Comparison of ENCODE assay signal across 10 cellular contexts in the genomic region with DNA sequence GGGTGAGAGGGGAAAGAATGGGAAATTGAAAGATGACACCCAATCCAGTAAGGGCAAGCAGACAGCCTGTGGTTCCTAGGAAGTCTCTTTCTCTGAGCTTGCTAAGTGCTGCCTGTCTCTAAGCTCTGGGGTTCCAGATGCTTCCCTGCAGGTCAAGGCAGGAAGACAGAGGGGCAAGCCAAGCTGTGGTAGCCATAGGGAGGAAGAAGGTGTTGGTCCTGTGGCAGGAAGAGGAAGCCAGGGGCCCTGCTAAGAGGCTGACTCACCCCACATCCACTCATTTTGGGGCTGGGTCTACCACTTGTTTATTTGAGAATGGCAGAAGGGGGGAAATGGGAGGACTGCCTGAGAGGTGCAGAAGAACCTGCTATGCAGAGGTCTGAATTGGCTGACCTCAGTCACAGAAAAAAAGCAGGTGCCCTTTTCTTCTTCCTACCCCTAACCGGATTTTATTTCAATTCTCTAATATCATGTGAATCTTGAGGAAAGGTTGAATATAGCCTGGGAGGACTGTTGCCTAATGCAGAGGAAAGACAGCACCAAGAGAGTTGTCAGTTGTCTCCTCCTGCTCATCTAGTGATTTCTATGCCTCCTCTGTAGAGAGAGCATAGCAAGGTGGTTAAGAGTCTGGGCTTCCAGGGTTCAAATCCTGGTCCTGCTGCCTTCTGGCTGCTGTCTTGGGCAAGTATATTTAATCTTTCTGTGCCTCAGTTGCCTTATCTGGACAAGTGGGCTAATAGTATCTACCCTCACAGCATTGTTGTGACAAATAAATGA. TPM values are rescaled to one million over a fixed set of nuclear protein-coding genes. Genes with fewer than 3 reads are reported as not detected.
A peak's percentile ranks its signal among the peaks of the same experiment; 100 is the strongest.
DNase-seq lines count a peak whose midpoint lies in the region; ATAC-seq and TF ChIP-seq lines count a peak whose summit lies in the region.
"Had no signal": no experiment of that assay in that cellular context is flagged by ENCODE, and none has a peak within 500 bp of the region (broad histone marks: within the 10 kb centered on the region; RNA-seq: fewer than 3 reads in every experiment).

No MANE protein-coding gene starts in this region.

- peaks cover 15 to 32% (median 28%) of the 10 kb centered on the region in 4 donors for H3K4me1 ChIP-seq in transverse colon
- H3K4me1 ChIP-seq in Karpas-422 (ENCODE audit: low read length), result no peaks in the 10 kb centered on the region
- H3K4me1 ChIP-seq: HAP-1 had no signal

- intact Hi-C loops in activated naive CD4-positive, alpha-beta T cell treated with anti-CD3 and anti-CD28 coated beads for 36 hours (cut with micrococcal nuclease), result loop anchor here (2.0 to 10.0 kb wide), 5 partner anchors 77 to 324 kb away; a partner anchor contains a TSS
- intact Hi-C loops in left colon (cut with DNase I, micrococcal nuclease) (no loop called here), transverse colon (cut with DNase I; ENCODE audit: low total_unique reads) (no loop called here)

- H3K9ac ChIP-seq in Karpas-422 (ENCODE audit: low read length), result no peak overlapping the region

- WGBS in transverse colon (ENCODE audit: low coverage in 1 of 2), 2 donors, result 38 to 50% methylated on average over 1 of the region's 1 CpG

- no peaks in the 10 kb centered on the region for H4K20me1 ChIP-seq in Karpas-422 (ENCODE audit: insufficient read depth, low read depth, low read length)

- ATAC-seq in left colon, result peak; percentile 4

- H3K4me3 ChIP-seq in transverse colon (no peak overlapping the region), Karpas-422 (ENCODE audit: low read length) (no peak overlapping the region)
- H3K4me3 ChIP-seq: HAP-1 had no signal

- no peak overlapping the region for H2AFZ ChIP-seq in Karpas-422 (ENCODE audit: low read length)

- peak overlapping the region; percentile 3 for H3K4me3 Mint-ChIP-seq in activated naive CD4-positive, alpha-beta T cell treated with anti-CD3 and anti-CD28 coated beads for 36 hours
- peak overlapping the region; percentile 81 for H3K4me3 Mint-ChIP-seq in activated CD4-positive, alpha-beta memory T cell treated with anti-CD3 and anti-CD28 coated beads, Interleukin-2, amount 10 ng/mL, durations not matched to agents 7 days and 5 days

- CTCF ChIA-PET in activated naive CD4-positive, alpha-beta T cell treated with anti-CD3 and anti-CD28 coated beads for 36 hours (lab: Charles Lee), result interaction anchor here (0.6 kb wide), 1 partner anchor 11 kb away, joined by 4 read pairs; no protein-coding TSS in a partner anchor
- CTCF ChIA-PET in activated CD4-positive, alpha-beta memory T cell treated with anti-CD3 and anti-CD28 coated beads, Interleukin-2, amount 10 ng/mL, durations not matched to agents 7 days and 5 days (lab: Charles Lee), result interaction anchor here (0.5 to 1.6 kb wide), 10 partner anchors 10 to 311 kb away, joined by 3 to 7 read pairs (median 4); no protein-coding TSS in a partner anchor

- H3K79me2 ChIP-seq in Karpas-422 (ENCODE audit: low read length), result no peaks in the 10 kb centered on the region

- in situ Hi-C loops in transverse colon (cut with MboI; ENCODE audit: low pct_ligation_motif_present in 1 of 4, low pct_unique_long_range_greater_than_20kb in 1 of 4, low sequenced_read_pairs in 3 of 4), result no loop called here

- H3K4me2 ChIP-seq in Karpas-422 (ENCODE audit: low read depth, low read length, poor library complexity, severe bottlenecking), result no peak overlapping the region

- peaks cover 66% of the 10 kb centered on the region for H3K4me1 Mint-ChIP-seq in activated naive CD4-positive, alpha-beta T cell treated with anti-CD3 and anti-CD28 coated beads for 36 hours (ENCODE audit: low read depth)
- H3K4me1 Mint-ChIP-seq in activated CD4-positive, alpha-beta memory T cell treated with anti-CD3 and anti-CD28 coated beads, Interleukin-2, amount 10 ng/mL, durations not matched to agents 7 days and 5 days, result peaks cover 78% of the 10 kb centered on the region

- H3K27ac ChIP-seq in transverse colon, result peak overlapping the region in 3 of 4 donors; percentile 76 to 87 (median 81)
- H3K27ac ChIP-seq in Karpas-422 (ENCODE audit: low read length), result no peak overlapping the region

- POLR2A ChIA-PET in activated CD4-positive, alpha-beta memory T cell treated with anti-CD3 and anti-CD28 coated beads, Interleukin-2, amount 10 ng/mL, durations not matched to agents 7 days and 5 days (lab: Charles Lee), result interaction anchor here (1.0 to 2.3 kb wide), 13 partner anchors 13 to 326 kb away, joined by 3 to 14 read pairs (median 5); a partner anchor contains a TSS

- no peak for TF ChIP-seq CTCF in transverse colon (IDR thresholded peaks at IDR 0.05)

- peak; percentile 62 for DNase-seq in activated naive CD4-positive, alpha-beta T cell treated with anti-CD3 and anti-CD28 coated beads for 36 hours
- DNase-seq in activated naive CD4-positive, alpha-beta T cell (lab: John Stamatoyannopoulos, UW), result no peak
- peak; percentile 80 for DNase-seq in activated CD4-positive, alpha-beta memory T cell treated with anti-CD3 and anti-CD28 coated beads, Interleukin-2, amount 10 ng/mL, durations not matched to agents 7 days and 5 days
- DNase-seq in left colon (no peak), transverse colon (peak; percentile 15), hepatic stellate cell (ENCODE audit: low spot score) (no peak), Karpas-422 (no peak), cerebellar cortex (ENCODE audit: low spot score) (no peak)
- DNase-seq: NCI-H345 had no signal

- no peaks in the 10 kb centered on the region for H3K9me3 Mint-ChIP-seq in activated naive CD4-positive, alpha-beta T cell treated with anti-CD3 and anti-CD28 coated beads for 36 hours
- no peaks in the 10 kb centered on the region for H3K9me3 Mint-ChIP-seq in activated CD4-positive, alpha-beta memory T cell treated with anti-CD3 and anti-CD28 coated beads, Interleukin-2, amount 10 ng/mL, durations not matched to agents 7 days and 5 days

- peak overlapping the region; percentile 50 for H3K27ac Mint-ChIP-seq in activated naive CD4-positive, alpha-beta T cell treated with anti-CD3 and anti-CD28 coated beads for 36 hours
- peak overlapping the region; percentile 84 for H3K27ac Mint-ChIP-seq in activated CD4-positive, alpha-beta memory T cell treated with anti-CD3 and anti-CD28 coated beads, Interleukin-2, amount 10 ng/mL, durations not matched to agents 7 days and 5 days

- no peaks in the 10 kb centered on the region for H3K9me2 ChIP-seq in Karpas-422 (replicated peaks; ENCODE audit: insufficient read depth, low read length)

- H3K36me3 Mint-ChIP-seq in activated naive CD4-positive, alpha-beta T cell treated with anti-CD3 and anti-CD28 coated beads for 36 hours (ENCODE audit: low read depth), result peaks cover 1% of the 10 kb centered on the region
- H3K36me3 Mint-ChIP-seq in activated CD4-positive, alpha-beta memory T cell treated with anti-CD3 and anti-CD28 coated beads, Interleukin-2, amount 10 ng/mL, durations not matched to agents 7 days and 5 days (ENCODE audit: low read depth), result peaks cover 60% of the 10 kb centered on the region

- H3K36me3 ChIP-seq in transverse colon (no peaks in the 10 kb centered on the region), Karpas-422 (ENCODE audit: insufficient read depth, low read length) (no peaks in the 10 kb centered on the region)
- H3K36me3 ChIP-seq: HAP-1 had no signal

- H3K27me3 ChIP-seq in transverse colon, result peaks cover 59% of the 10 kb centered on the region
- H3K27me3 ChIP-seq in Karpas-422 (ENCODE audit: low read length), result no peaks in the 10 kb centered on the region

- H3K9me3 ChIP-seq in transverse colon (no peaks in the 10 kb centered on the region), Karpas-422 (ENCODE audit: low read length) (no peaks in the 10 kb centered on the region)
- H3K9me3 ChIP-seq: HAP-1 had no signal

- no peak for TF ChIP-seq EP300 in transverse colon (IDR thresholded peaks at IDR 0.05; ENCODE audit: low read depth)

- peaks cover 34% of the 10 kb centered on the region for H3K27me3 Mint-ChIP-seq in activated naive CD4-positive, alpha-beta T cell treated with anti-CD3 and anti-CD28 coated beads for 36 hours (ENCODE audit: low read depth)
- peaks cover 14% of the 10 kb centered on the region for H3K27me3 Mint-ChIP-seq in activated CD4-positive, alpha-beta memory T cell treated with anti-CD3 and anti-CD28 coated beads, Interleukin-2, amount 10 ng/mL, durations not matched to agents 7 days and 5 days

- no peak for TF ChIP-seq POLR2A in transverse colon (IDR thresholded peaks at IDR 0.05)

RNA-seq across cellular contexts. Expression of a gene that starts 27.4 kb away (rescaled TPM):
- 10 to 100 TPM; 14.0 to 14.7 TPM for total RNA-seq in activated naive CD4-positive, alpha-beta T cell treated with anti-CD3 and anti-CD28 coated beads for 36 hours
- total RNA-seq in activated CD4-positive, alpha-beta memory T cell treated with anti-CD3 and anti-CD28 coated beads, Interleukin-2, amount 10 ng/mL, durations not matched to agents 7 days and 5 days, result 100 to 1,000 TPM; 206 to 215 TPM
- total RNA-seq in left colon (1 to 10 TPM in 1 of 2 donors, under 1 TPM in 1; 0.76 to 2.7 TPM), transverse colon (10 to 100 TPM in 1 of 4 donors, 1 to 10 TPM in 3; 2.6 to 27.5 (median 7.7) TPM)
- total RNA-seq in Karpas-422 (2014; rRNA removed; shearing (Covaris generic); ENCODE audit: low replicate concordance), result not detected in 2 replicates

Comparison
In these comparisons a context has a peak if more than half of its experiments do, and no peak if none do; other contexts are left out.
1. DNase-seq: peak in activated naive CD4-positive, alpha-beta T cell treated with anti-CD3 and anti-CD28 coated beads for 36 hours (single experiment), activated CD4-positive, alpha-beta memory T cell treated with anti-CD3 and anti-CD28 coated beads, Interleukin-2, amount 10 ng/mL, durations not matched to agents 7 days and 5 days (single experiment) and transverse colon (single experiment); none in activated naive CD4-positive, alpha-beta T cell (0 of 4), left colon (0 of 2), hepatic stellate cell (single experiment), Karpas-422 (single experiment) and cerebellar cortex (single experiment).
2. RNA of a gene that starts 27.4 kb away (total RNA-seq): 206 to 215 TPM in activated CD4-positive, alpha-beta memory T cell treated with anti-CD3 and anti-CD28 coated beads, Interleukin-2, amount 10 ng/mL, durations not matched to agents 7 days and 5 days; 14.0 to 14.7 TPM in activated naive CD4-positive, alpha-beta T cell treated with anti-CD3 and anti-CD28 coated beads for 36 hours, 2.6 to 27.5 TPM in transverse colon, 0.76 to 2.7 TPM in left colon and not detected in Karpas-422; every median in the first group is over 4 times any median in the second.